Comparison of ENCODE assay signal across 17 cellular contexts in genomic region chr2:229096667-229097066, GRCh38.
DNase-seq lines count a peak whose midpoint lies in the region; ATAC-seq and TF ChIP-seq lines count a peak whose summit lies in the region.
"Had no signal": no experiment of that assay in that cellular context is flagged by ENCODE, and none has a peak within 500 bp of the region (broad histone marks: within the 10 kb centered on the region; RNA-seq: fewer than 3 reads in every experiment).

No MANE protein-coding gene starts in this region.

- H3K27me3 Mint-ChIP-seq in activated T-cell treated with anti-CD3 and anti-CD28 coated beads, Interleukin-2, amount 50 U/mL, for 72 hours (ENCODE audit: low read depth): no peaks in the 10 kb centered on the region
- H3K27me3 Mint-ChIP-seq: CD4-positive, alpha-beta memory T cell had no signal

- H3K36me3 Mint-ChIP-seq in activated T-cell treated with anti-CD3 and anti-CD28 coated beads, Interleukin-2, amount 50 U/mL, for 72 hours (ENCODE audit: insufficient read depth in 2 of 2): no peaks in the 10 kb centered on the region
- H3K36me3 Mint-ChIP-seq: CD4-positive, alpha-beta memory T cell had no signal

- no peaks in the 10 kb centered on the region for H3K9me3 ChIP-seq in left lung
- H3K9me3 ChIP-seq: BE2C had no signal

- H3K36me3 ChIP-seq in brain microvascular endothelial cell (replicated peaks) (no peaks in the 10 kb centered on the region), left lung (no peaks in the 10 kb centered on the region)
- H3K36me3 ChIP-seq: BE2C had no signal

- TF ChIP-seq CTCF in brain microvascular endothelial cell (IDR thresholded peaks at IDR 0.05; ENCODE audit: low read depth, low read length, missing control alignments) (no peak), left lung (IDR thresholded peaks at IDR 0.05) (no peak)

- H3K27me3 ChIP-seq in brain microvascular endothelial cell (replicated peaks) (no peaks in the 10 kb centered on the region), left lung (no peaks in the 10 kb centered on the region)
- H3K27me3 ChIP-seq: BE2C had no signal

- no peaks in the 10 kb centered on the region for H3K4me1 Mint-ChIP-seq in activated T-cell treated with anti-CD3 and anti-CD28 coated beads, Interleukin-2, amount 50 U/mL, for 72 hours (ENCODE audit: low read depth)
- H3K4me1 Mint-ChIP-seq: CD4-positive, alpha-beta memory T cell had no signal

- intact Hi-C loops in left lung (cut with DNase I): no loop called here

- H3K4me1 ChIP-seq in left lung: no peaks in the 10 kb centered on the region
- H3K4me1 ChIP-seq: BE2C had no signal

- H3K27ac ChIP-seq in brain microvascular endothelial cell (no peak overlapping the region), left lung (no peak overlapping the region)

- H3K4me3 ChIP-seq in brain microvascular endothelial cell (ENCODE audit: low read depth, low read length): no peak overlapping the region
- H3K4me3 ChIP-seq in left lung: no peak overlapping the region

- peak; percentile 82 for ATAC-seq in left lung
- no peak for ATAC-seq in activated T-cell treated with anti-CD3 and anti-CD28 coated beads, Interleukin-2, amount 50 U/mL, for 72 hours (replicated peaks in 1 of 2)
- ATAC-seq: Right ventricle myocardium inferior, SK-N-SH treated with all-trans-retinoic acid at 6 μM for 48 hours had no signal

- H3K4me3 Mint-ChIP-seq in activated T-cell treated with anti-CD3 and anti-CD28 coated beads, Interleukin-2, amount 50 U/mL, for 72 hours: no peak overlapping the region
- H3K4me3 Mint-ChIP-seq: CD4-positive, alpha-beta memory T cell had no signal

- H3K27ac Mint-ChIP-seq in activated T-cell treated with anti-CD3 and anti-CD28 coated beads, Interleukin-2, amount 50 U/mL, for 72 hours: no peak overlapping the region
- H3K27ac Mint-ChIP-seq: CD4-positive, alpha-beta memory T cell had no signal

- in situ Hi-C loops in brain microvascular endothelial cell (cut with HindIII; ENCODE audit: low pct_ligation_motif_present, low sequenced_read_pairs): no loop called here

- H3K9me3 Mint-ChIP-seq in activated T-cell treated with anti-CD3 and anti-CD28 coated beads, Interleukin-2, amount 50 U/mL, for 72 hours: peaks cover 0 to 2% of the 10 kb centered on the region in 2 donors

- DNase-seq in DMS53 (lab: John Stamatoyannopoulos, UW) (peak; percentile 56), LHCN-M2 (ENCODE audit: low read depth) (peak; percentile 59), brain microvascular endothelial cell (peak; percentile 7), left lung (no peak), cortex of kidney (lab: John Stamatoyannopoulos, UW) (no peak), NCI-H446 (lab: John Stamatoyannopoulos, UW) (no peak)
- DNase-seq in activated CD8-positive, alpha-beta memory T cell treated with anti-CD3 and anti-CD28 coated beads for 24 hours: no peak
- DNase-seq in activated T-cell treated with anti-CD3 and anti-CD28 coated beads, Interleukin-2, amount 50 U/mL, for 72 hours: no peak
- DNase-seq: BE2C; CD4-positive, alpha-beta memory T cell; KG1; NCI-H1092; NCI-H187 treated with DMSO at 0.1 percent for 48 hours; NCI-H2227 treated with DMSO at 0.1 percent for 48 hours; NCI-H774 had no signal

Comparison
In these comparisons a context has a peak if more than half of its experiments do, and no peak if none do; other contexts are left out.
1. DNase-seq: peak in DMS53 (single experiment), LHCN-M2 (single experiment) and brain microvascular endothelial cell (single experiment); none in left lung (0 of 2), cortex of kidney (single experiment), activated CD8-positive, alpha-beta memory T cell treated with anti-CD3 and anti-CD28 coated beads for 24 hours (single experiment), activated T-cell treated with anti-CD3 and anti-CD28 coated beads, Interleukin-2, amount 50 U/mL, for 72 hours (0 of 2) and NCI-H446 (0 of 2).